In the genomic region with DNA sequence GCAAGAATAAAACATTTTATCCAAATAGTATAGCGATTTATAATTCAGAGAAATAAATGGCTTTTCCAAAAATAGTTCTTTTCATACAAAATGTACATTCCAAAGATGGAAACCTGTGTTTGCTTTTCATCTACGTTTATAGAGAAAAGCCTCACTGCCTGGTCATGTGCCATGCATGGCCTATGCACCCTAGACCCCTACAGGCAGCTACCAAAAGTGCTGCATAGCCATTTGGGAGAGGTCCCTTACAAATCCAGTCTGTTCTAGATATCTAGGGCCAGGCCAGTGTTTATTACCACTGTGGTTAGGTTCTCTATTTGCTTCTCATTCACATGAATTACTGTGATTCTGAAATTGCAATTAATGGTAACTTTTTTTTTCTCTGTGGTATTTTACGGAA, we compare ENCODE assay signal across 10 cellular contexts. TPM values are rescaled to one million over a fixed set of nuclear protein-coding genes. Genes with fewer than 3 reads are reported as not detected.
DNase-seq lines count a peak whose midpoint lies in the region; ATAC-seq and TF ChIP-seq lines count a peak whose summit lies in the region.
"Had no signal": no experiment of that assay in that cellular context is flagged by ENCODE, and none has a peak within 500 bp of the region (broad histone marks: within the 10 kb centered on the region; RNA-seq: fewer than 3 reads in every experiment).

No MANE protein-coding gene starts in this region.

- ATAC-seq in GM18502 (IDR thresholded peaks at IDR 0.05; ENCODE audit: poor library complexity, unreplicated experiment) (peak; percentile 42), HG02642 (IDR thresholded peaks at IDR 0.05; ENCODE audit: poor library complexity, unreplicated experiment) (peak; percentile 59)

- TF ChIP-seq CTCF in kidney epithelial cell (IDR thresholded peaks at IDR 0.05; ENCODE audit: insufficient read depth, low read length, poor library complexity, severe bottlenecking): peak; percentile 14

- no peaks in the 10 kb centered on the region for H3K27me3 ChIP-seq in kidney epithelial cell (ENCODE audit: control insufficient read depth, insufficient read depth, low read length)
- H3K27me3 ChIP-seq: SJCRH30 had no signal

- no peak overlapping the region for H3K4me3 ChIP-seq in kidney epithelial cell (ENCODE audit: low read depth, low read length)
- H3K4me3 ChIP-seq: SJCRH30 had no signal

- DNase-seq in RKO (ENCODE audit: low spot score) (peak; percentile 38), kidney epithelial cell (ENCODE audit: low read depth) (no peak), NOMO-1 treated with DMSO at 0.1 percent for 48 hours (lab: John Stamatoyannopoulos, UW; ENCODE audit: unreplicated experiment) (no peak), germinal center (ENCODE audit: low spot score) (no peak)
- DNase-seq in stimulated activated CD4-positive, alpha-beta T cell treated with anti-CD3 and anti-CD28 coated beads, Interleukin-4, amount 100 ng/mL, for 1 hour: no peak
- DNase-seq: foreskin melanocyte, nucleus accumbens had no signal

- no peaks in the 10 kb centered on the region for H3K36me3 ChIP-seq in kidney epithelial cell (ENCODE audit: control insufficient read depth, insufficient read depth, low read length)

RNA-seq across cellular contexts. Expression of gene HMGB2, which starts 17.2 kb away (rescaled TPM):
- 25.4 and 29.9 TPM in 2 replicates for total RNA-seq in kidney epithelial cell

RNA-seq across cellular contexts. Expression of gene SAP30, which starts 53.8 kb away (rescaled TPM):
- 11.6 and 17.0 TPM in 2 replicates for total RNA-seq in kidney epithelial cell
